In genomic region chr10:87407516-87408279, GRCh38 we compare ENCODE assay signal across 8 cellular contexts. TPM values are rescaled to one million over a fixed set of nuclear protein-coding genes. Genes with fewer than 3 reads are reported as not detected.
DNase-seq lines count a peak whose midpoint lies in the region; ATAC-seq, FAIRE-seq and TF ChIP-seq lines count a peak whose summit lies in the region.
"Not testable (repeated sequence)": the region's sequence is repeated elsewhere in the genome, so short reads cannot be mapped to it uniquely, and the experiment has no call there.

No MANE protein-coding gene starts in this region.

- not testable (repeated sequence) for H3K27ac ChIP-seq in CD4-positive, alpha-beta T cell (ENCODE audit: low read depth, low read length); colonic mucosa; kidney (ENCODE audit: low read depth in 2 of 2, low read length in 2 of 2)

- peak overlapping the region; percentile 54 for H3K4me3 Mint-ChIP-seq in CD4-positive, alpha-beta T cell
- peak overlapping the region; percentile 47 for H3K4me3 Mint-ChIP-seq in activated naive CD4-positive, alpha-beta T cell treated with anti-CD3 and anti-CD28 coated beads, Interleukin-2, amount 10 ng/mL, durations not matched to agents 7 days and 5 days

- not testable (repeated sequence) for H3K4me1 ChIP-seq in colonic mucosa; kidney (ENCODE audit: control insufficient read depth in 1 of 2, insufficient read depth in 1 of 2, low read depth in 1 of 2, low read length in 2 of 2)

- peak; percentile 32 for ATAC-seq in CD4-positive, alpha-beta T cell (ENCODE audit: poor library complexity)

- DNase-seq in CD4-positive, alpha-beta T cell: peak in 2 of 10 experiments; percentile 0 to 1
- DNase-seq in M059J (ENCODE audit: low read depth): peak; percentile 2
- DNase-seq in activated CD4-positive, alpha-beta T cell treated with anti-CD3 and anti-CD28 coated beads for 48 hours: peak; percentile 5
- DNase-seq in activated naive CD4-positive, alpha-beta T cell treated with anti-CD3 and anti-CD28 coated beads, Interleukin-2, amount 10 ng/mL, durations not matched to agents 7 days and 5 days; kidney: not testable (repeated sequence)
- DNase-seq in colonic mucosa: peak; percentile 25
- peak; percentile 2 for DNase-seq in myocyte (ENCODE audit: low read depth)
- peak; percentile 4 for DNase-seq in stimulated activated CD4-positive, alpha-beta T cell treated with anti-CD3 and anti-CD28 coated beads, Interleukin-4, amount 100 ng/mL, for 24 hours

- H3K27ac Mint-ChIP-seq in CD4-positive, alpha-beta T cell; activated naive CD4-positive, alpha-beta T cell treated with anti-CD3 and anti-CD28 coated beads, Interleukin-2, amount 10 ng/mL, durations not matched to agents 7 days and 5 days: not testable (repeated sequence)

- not testable (repeated sequence) for H3K36me3 ChIP-seq in colonic mucosa; kidney (ENCODE audit: control insufficient read depth in 1 of 2, insufficient read depth in 2 of 2, low read length in 2 of 2)

- peak overlapping the region; percentile 5 for H3K4me3 ChIP-seq in colonic mucosa
- H3K4me3 ChIP-seq in kidney (ENCODE audit: low read length in 2 of 2): peak overlapping the region; percentile 48 to 55

- CTCF ChIA-PET in CD4-positive, alpha-beta T cell (lab: Charles Lee); activated naive CD4-positive, alpha-beta T cell treated with anti-CD3 and anti-CD28 coated beads, Interleukin-2, amount 10 ng/mL, durations not matched to agents 7 days and 5 days (lab: Charles Lee): not testable (repeated sequence)

- not testable (repeated sequence) for H3K27me3 ChIP-seq in CD4-positive, alpha-beta T cell (ENCODE audit: control insufficient read depth, insufficient read depth, low read length); colonic mucosa

- H3K4me1 Mint-ChIP-seq in CD4-positive, alpha-beta T cell (ENCODE audit: low read depth); activated naive CD4-positive, alpha-beta T cell treated with anti-CD3 and anti-CD28 coated beads, Interleukin-2, amount 10 ng/mL, durations not matched to agents 7 days and 5 days: not testable (repeated sequence)

- H3K9me3 Mint-ChIP-seq in CD4-positive, alpha-beta T cell; activated naive CD4-positive, alpha-beta T cell treated with anti-CD3 and anti-CD28 coated beads, Interleukin-2, amount 10 ng/mL, durations not matched to agents 7 days and 5 days: not testable (repeated sequence)

- not testable (repeated sequence) for H3K36me3 Mint-ChIP-seq in CD4-positive, alpha-beta T cell (ENCODE audit: low read depth); activated naive CD4-positive, alpha-beta T cell treated with anti-CD3 and anti-CD28 coated beads, Interleukin-2, amount 10 ng/mL, durations not matched to agents 7 days and 5 days

- H3K9ac ChIP-seq in colonic mucosa (ENCODE audit: low read depth in 2 of 2, low read length in 2 of 2): peak overlapping the region in 1 of 2 donors; percentile 24
- not testable (repeated sequence) for H3K9ac ChIP-seq in kidney (ENCODE audit: low read length in 2 of 2)

- POLR2A ChIA-PET in CD4-positive, alpha-beta T cell (lab: Charles Lee): not testable (repeated sequence)

- H3K27me3 Mint-ChIP-seq in CD4-positive, alpha-beta T cell: peaks cover 19% of the 10 kb centered on the region
- H3K27me3 Mint-ChIP-seq in activated naive CD4-positive, alpha-beta T cell treated with anti-CD3 and anti-CD28 coated beads, Interleukin-2, amount 10 ng/mL, durations not matched to agents 7 days and 5 days: peaks cover 14% of the 10 kb centered on the region

- H3K9me3 ChIP-seq in CD4-positive, alpha-beta T cell (ENCODE audit: control insufficient read depth, low read length); colonic mucosa; kidney (ENCODE audit: control insufficient read depth in 1 of 2, low read length in 2 of 2): not testable (repeated sequence)

- FAIRE-seq in kidney (lab: Jason Lieb, UNC): not testable (repeated sequence)

- TF ChIP-seq CTCF in CD4-positive, alpha-beta T cell (IDR thresholded peaks at IDR 0.05); colonic mucosa (IDR thresholded peaks at IDR 0.05); kidney (IDR thresholded peaks at IDR 0.05; ENCODE audit: borderline replicate concordance, extremely low read depth, insufficient read depth): not testable (repeated sequence)

- intact Hi-C loops in CD4-positive, alpha-beta T cell (cut with DNase I, micrococcal nuclease); colonic mucosa (cut with DNase I); kidney (cut with DNase I): not testable (repeated sequence)

RNA-seq across cellular contexts. Expression of gene NUTM2D, which starts 50.2 kb away (rescaled TPM):
- total RNA-seq in CD4-positive, alpha-beta T cell: 1 to 10 TPM; 3.7 to 4.0 TPM
- 0.59 and 3.2 TPM in 2 replicates for total RNA-seq in M059J (2014; rRNA removed; shearing (Covaris generic))
- total RNA-seq in colonic mucosa: 1 to 10 TPM; 1.8 to 3.3 TPM
- total RNA-seq in kidney: 9.0 TPM
- 4.8 TPM for polyA plus RNA-seq in kidney (ENCODE audit: insufficient read depth, low read depth, low replicate concordance)
- 2.5 and 3.1 TPM in 2 replicates for total RNA-seq in myocyte
- 3.9 TPM for polyA plus RNA-seq in myocyte (2012)
